ENCODE assay signal across 8 cellular contexts in the genomic region with DNA sequence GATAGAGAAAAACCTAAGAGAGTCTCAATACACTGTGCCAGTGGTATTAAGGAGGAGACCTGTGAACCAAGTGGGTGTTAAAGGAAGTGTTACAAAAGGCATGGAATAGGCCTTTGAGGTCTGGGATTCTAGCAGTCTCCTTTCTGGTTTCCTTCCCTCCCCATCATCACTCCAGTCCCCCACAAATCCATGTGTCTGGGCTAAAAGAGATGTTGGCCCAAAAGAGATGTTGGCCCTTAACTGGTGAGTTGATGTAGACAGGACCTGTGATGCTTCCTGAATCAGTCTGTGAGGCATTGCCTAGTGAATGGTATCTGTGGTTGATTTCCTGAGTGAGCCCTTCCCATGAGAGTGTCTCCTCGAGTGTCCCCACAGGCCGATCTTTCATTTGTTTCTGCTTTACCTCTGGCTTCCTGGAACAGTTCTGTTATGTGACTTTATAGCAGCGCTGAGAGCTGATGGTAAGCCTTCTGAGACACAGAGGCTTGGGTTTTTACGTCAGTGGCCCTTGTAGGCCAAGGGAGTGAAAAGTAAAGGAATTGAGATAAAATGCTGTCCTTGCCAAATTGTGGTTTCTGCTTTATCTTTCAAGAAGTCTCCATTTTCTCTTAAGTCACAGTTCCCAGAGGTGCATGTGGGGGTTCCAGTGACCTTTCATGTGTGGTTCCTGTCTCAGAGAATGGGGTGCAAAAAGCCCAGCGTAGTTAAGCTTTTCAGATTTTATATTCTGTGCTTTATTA.
A peak's percentile ranks its signal among the peaks of the same experiment; 100 is the strongest.
DNase-seq lines count a peak whose midpoint lies in the region; ATAC-seq and TF ChIP-seq lines count a peak whose summit lies in the region.

No MANE protein-coding gene starts in this region.

- ATAC-seq in HG02938 (IDR thresholded peaks at IDR 0.05; ENCODE audit: unreplicated experiment): peak; percentile 27
- peak; percentile 47 for ATAC-seq in activated CD4-positive, alpha-beta T cell treated with anti-CD3 and anti-CD28 coated beads for 36 hours

- CTCF ChIA-PET in activated CD4-positive, alpha-beta T cell treated with anti-CD3 and anti-CD28 coated beads for 36 hours (lab: Charles Lee): interaction anchor here (0.9 to 1.5 kb wide), 4 partner anchors 14 to 124 kb away, joined by 3 to 6 read pairs (median 4); no protein-coding TSS in a partner anchor

- peaks cover 32% of the 10 kb centered on the region for H3K36me3 Mint-ChIP-seq in activated CD4-positive, alpha-beta T cell treated with anti-CD3 and anti-CD28 coated beads for 36 hours (ENCODE audit: low read depth)

- H3K4me3 Mint-ChIP-seq in activated CD4-positive, alpha-beta T cell treated with anti-CD3 and anti-CD28 coated beads for 36 hours: peak overlapping the region; percentile 68

- H3K27me3 ChIP-seq in sigmoid colon: no peaks in the 10 kb centered on the region

- 21 to 43% methylated on average over 5 of the region's 5 CpGs for WGBS in sigmoid colon, 2 donors

- TF ChIP-seq POLR2A in sigmoid colon (IDR thresholded peaks at IDR 0.05): no peak

- no peaks in the 10 kb centered on the region for H3K9me3 Mint-ChIP-seq in activated CD4-positive, alpha-beta T cell treated with anti-CD3 and anti-CD28 coated beads for 36 hours (ENCODE audit: low read depth)

- H3K27ac ChIP-seq in sigmoid colon: peak overlapping the region; percentile 65 to 83 (median 68)

- H3K4me1 Mint-ChIP-seq in activated CD4-positive, alpha-beta T cell treated with anti-CD3 and anti-CD28 coated beads for 36 hours: peaks cover 91% of the 10 kb centered on the region

- peak overlapping the region; percentile 49; the same call in 1 of the 2 replicates for H3K4me3 ChIP-seq in GM12864 (ENCODE audit: low read depth, low read length)
- peak overlapping the region in 2 of 4 donors; percentile 4 to 8 for H3K4me3 ChIP-seq in sigmoid colon

- H3K36me3 ChIP-seq in sigmoid colon: peaks cover 0 to 36% (median 13%) of the 10 kb centered on the region in 4 donors

- TF ChIP-seq CTCF in GM12864 (IDR thresholded peaks at IDR 0.05; ENCODE audit: low read depth, low read length, missing control alignments) (no peak), sigmoid colon (IDR thresholded peaks at IDR 0.05) (no peak)

- peak overlapping the region; percentile 96 for H3K27ac Mint-ChIP-seq in activated CD4-positive, alpha-beta T cell treated with anti-CD3 and anti-CD28 coated beads for 36 hours

- intact Hi-C loops in activated CD4-positive, alpha-beta T cell treated with anti-CD3 and anti-CD28 coated beads for 36 hours (cut with DNase I, micrococcal nuclease): loop anchor here (1.0 to 5.0 kb wide), 11 partner anchors 17 to 294 kb away; a partner anchor contains a TSS
- intact Hi-C loops in sigmoid colon (cut with DNase I): no loop called here

- TF ChIP-seq EP300 in sigmoid colon (IDR thresholded peaks at IDR 0.05): no peak

- peaks cover 0 to 35% (median 26%) of the 10 kb centered on the region in 4 donors for H3K4me1 ChIP-seq in sigmoid colon

- POLR2A ChIA-PET in activated CD4-positive, alpha-beta T cell treated with anti-CD3 and anti-CD28 coated beads for 36 hours (lab: Charles Lee): interaction anchor here (0.6 to 1.3 kb wide), 7 partner anchors 14 to 162 kb away, joined by 3 to 10 read pairs (median 4); no protein-coding TSS in a partner anchor

- no peak for DNase-seq in GM12864 (ENCODE audit: low read depth)
- DNase-seq in activated CD4-positive, alpha-beta T cell treated with anti-CD3 and anti-CD28 coated beads for 36 hours: peak; percentile 64
- DNase-seq in fibroblast of gingiva (ENCODE audit: low read depth): peak; percentile 3
- no peak for DNase-seq in sigmoid colon
- no peak for DNase-seq in NCI-H2029 (lab: John Stamatoyannopoulos, UW)
- no peak for DNase-seq in NCI-H446 treated with DMSO at 0.1 percent for 48 hours (lab: John Stamatoyannopoulos, UW)
- DNase-seq in LoVo (ENCODE audit: low spot score): no peak

- H3K9me3 ChIP-seq in sigmoid colon: no peaks in the 10 kb centered on the region

- no peaks in the 10 kb centered on the region for H3K27me3 Mint-ChIP-seq in activated CD4-positive, alpha-beta T cell treated with anti-CD3 and anti-CD28 coated beads for 36 hours

Comparison
In these comparisons a context has a peak if more than half of its experiments do, and no peak if none do; other contexts are left out.
1. DNase-seq: peak in activated CD4-positive, alpha-beta T cell treated with anti-CD3 and anti-CD28 coated beads for 36 hours (single experiment) and fibroblast of gingiva (single experiment); none in GM12864 (single experiment), sigmoid colon (single experiment), NCI-H2029 (single experiment), NCI-H446 treated with DMSO at 0.1 percent for 48 hours (single experiment) and LoVo (single experiment).